ENCODE assay signal across 29 cellular contexts in the genomic region with DNA sequence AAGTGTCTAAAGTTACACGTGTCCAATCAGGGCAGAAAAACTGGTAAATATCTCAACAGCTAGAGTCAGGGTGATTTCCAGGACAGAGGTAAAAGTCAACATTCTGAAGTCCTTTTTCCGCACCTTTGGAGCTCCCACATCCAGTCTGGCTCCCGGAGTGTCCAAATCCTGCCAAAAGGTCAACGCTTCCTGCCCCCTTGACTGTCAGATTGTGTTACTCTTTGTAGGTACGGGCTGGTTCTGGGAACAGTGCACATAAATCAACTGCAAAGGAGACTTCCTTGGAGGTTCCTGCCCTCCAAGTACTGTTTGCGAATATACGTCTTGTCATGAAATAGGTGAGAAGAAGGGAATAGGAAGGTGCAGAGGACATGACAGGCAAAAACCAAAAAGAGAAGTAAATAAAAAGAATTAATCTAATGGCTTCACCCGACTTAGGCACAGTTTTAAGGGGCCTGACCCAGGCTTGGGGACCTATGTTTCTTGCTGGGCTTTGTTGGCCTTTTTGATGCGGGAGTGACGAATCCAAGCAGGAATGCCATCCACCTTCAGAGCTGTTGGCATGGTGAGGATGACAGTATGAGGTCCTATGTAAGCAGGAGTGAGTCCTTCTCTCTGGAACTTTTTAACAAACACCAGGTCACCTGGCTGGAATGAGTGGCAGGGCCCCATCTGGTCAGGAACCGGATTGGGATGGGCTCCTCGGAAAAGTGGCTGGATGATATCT.
"Had no signal": no experiment of that assay in that cellular context is flagged by ENCODE, and none has a peak within 500 bp of the region (broad histone marks: within the 10 kb centered on the region; RNA-seq: fewer than 3 reads in every experiment).

No MANE protein-coding gene starts in this region.

- H3K27ac ChIP-seq: body of pancreas, epithelial cell of prostate had no signal

- H3K27ac Mint-ChIP-seq: activated CD4-positive, alpha-beta memory T cell treated with anti-CD3 and anti-CD28 coated beads, Interleukin-2, amount 10 ng/mL, durations not matched to agents 7 days and 5 days; activated CD4-positive, alpha-beta T cell treated with anti-CD3 and anti-CD28 coated beads for 36 hours; activated CD4-positive, alpha-beta T cell treated with anti-CD3 and anti-CD28 coated beads, Interleukin-2, amount 10 ng/mL, durations not matched to agents 24 days and 14 days; activated naive CD8-positive, alpha-beta T cell; activated T-cell treated with anti-CD3 and anti-CD28 coated beads, Interleukin-2, amount 50 U/mL, for 24 hours; activated T-helper 17 cell treated with anti-CD3 and anti-CD28 coated beads, Interleukin-2, amount 50 U/mL, for 72 hours; effector memory CD8-positive, alpha-beta T cell had no signal

- H3K4me1 ChIP-seq: body of pancreas had no signal

- H3K4me3 Mint-ChIP-seq: activated CD4-positive, alpha-beta memory T cell treated with anti-CD3 and anti-CD28 coated beads, Interleukin-2, amount 10 ng/mL, durations not matched to agents 7 days and 5 days; activated CD4-positive, alpha-beta T cell treated with anti-CD3 and anti-CD28 coated beads for 36 hours; activated CD4-positive, alpha-beta T cell treated with anti-CD3 and anti-CD28 coated beads, Interleukin-2, amount 10 ng/mL, durations not matched to agents 24 days and 14 days; activated naive CD8-positive, alpha-beta T cell; activated T-cell treated with anti-CD3 and anti-CD28 coated beads, Interleukin-2, amount 50 U/mL, for 24 hours; activated T-helper 17 cell treated with anti-CD3 and anti-CD28 coated beads, Interleukin-2, amount 50 U/mL, for 72 hours; effector memory CD8-positive, alpha-beta T cell had no signal

- H3K4me3 ChIP-seq: body of pancreas had no signal

- H3K4me1 Mint-ChIP-seq: activated CD4-positive, alpha-beta memory T cell treated with anti-CD3 and anti-CD28 coated beads, Interleukin-2, amount 10 ng/mL, durations not matched to agents 7 days and 5 days; activated T-helper 17 cell treated with anti-CD3 and anti-CD28 coated beads, Interleukin-2, amount 50 U/mL, for 72 hours had no signal

- FAIRE-seq: colon, frontal cortex had no signal

- DNase-seq: activated CD4-positive, alpha-beta memory T cell treated with anti-CD3 and anti-CD28 coated beads, Interleukin-2, amount 10 ng/mL, durations not matched to agents 7 days and 5 days; activated CD4-positive, alpha-beta T cell treated with anti-CD3 and anti-CD28 coated beads for 36 hours; activated CD4-positive, alpha-beta T cell treated with anti-CD3 and anti-CD28 coated beads, Interleukin-2, amount 10 ng/mL, durations not matched to agents 24 days and 14 days; activated CD4-positive, alpha-beta T cell treated with anti-CD3 and anti-CD28 coated beads, Interleukin-2, amount 50 U/mL, for 4 hours; activated CD4-positive, CD25-positive, alpha-beta regulatory T cell; activated CD4-positive, CD25-positive, alpha-beta regulatory T cell treated with anti-CD3 and anti-CD28 coated beads, Interleukin-2, amount 50 U/mL, for 72 hours; activated CD8-positive, alpha-beta memory T cell treated with anti-CD3 and anti-CD28 coated beads, Interleukin-2, amount 50 U/mL, for 48 hours; activated effector memory CD4-positive, alpha-beta T cell treated with Interleukin-2 at 50 U/mL for 16 hours; activated gamma-delta T cell treated with Interleukin-2 at 50 U/mL for 16 hours; activated naive CD4-positive, alpha-beta T cell treated with anti-CD3 and anti-CD28 coated beads, Interleukin-2, amount 50 U/mL, for 16 hours; activated naive CD4-positive, alpha-beta T cell treated with Interleukin-2 at 50 U/mL for 16 hours; activated T-cell treated with anti-CD3 and anti-CD28 coated beads for 4 hours; activated T-cell treated with anti-CD3 and anti-CD28 coated beads, Interleukin-2, amount 50 U/mL, for 24 hours; amniotic stem cell; anterior cingulate cortex; body of pancreas; caudate nucleus; cortex of kidney; dermis blood vessel endothelial cell; effector CD4-positive, alpha-beta T cell; effector memory CD8-positive, alpha-beta T cell; foreskin fibroblast; head of caudate nucleus; T-helper 2 cell had no signal

- ATAC-seq: activated CD4-positive, alpha-beta T cell treated with anti-CD3 and anti-CD28 coated beads for 36 hours; activated T-helper 17 cell treated with anti-CD3 and anti-CD28 coated beads, Interleukin-2, amount 50 U/mL, for 72 hours; body of pancreas; effector memory CD8-positive, alpha-beta T cell had no signal

- H3K9me3 ChIP-seq: body of pancreas had no signal
